In the genomic region with DNA sequence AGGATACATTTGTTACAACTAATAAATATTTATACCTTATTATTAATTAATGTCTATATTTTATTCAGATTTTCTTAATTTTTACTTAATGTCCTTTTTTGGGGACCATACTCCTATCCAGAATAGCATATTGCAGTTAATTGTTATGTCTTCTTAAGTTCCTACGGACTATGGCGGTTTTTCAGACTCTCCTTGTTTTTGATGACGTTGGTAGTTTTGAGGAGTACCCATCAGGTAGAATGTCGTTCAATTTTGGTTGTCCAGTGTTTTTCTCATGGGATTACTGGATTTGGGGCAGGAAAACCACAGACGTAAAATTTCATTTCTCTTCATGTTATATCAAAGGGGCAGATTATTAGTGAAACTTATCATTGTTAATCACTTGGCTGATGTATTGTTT, we compare ENCODE assay signal across 30 cellular contexts.
DNase-seq lines count a peak whose midpoint lies in the region; ATAC-seq, FAIRE-seq and TF ChIP-seq lines count a peak whose summit lies in the region.
"Had no signal": no experiment of that assay in that cellular context is flagged by ENCODE, and none has a peak within 500 bp of the region (broad histone marks: within the 10 kb centered on the region; RNA-seq: fewer than 3 reads in every experiment).

No MANE protein-coding gene starts in this region.

- H3K9me3 ChIP-seq in HepG2 (ENCODE audit: low read length) (no peaks in the 10 kb centered on the region), right lobe of liver (no peaks in the 10 kb centered on the region), A549 (no peaks in the 10 kb centered on the region), IMR-90 (ENCODE audit: control insufficient read depth, insufficient read depth, low read length) (no peaks in the 10 kb centered on the region)
- H3K9me3 ChIP-seq: BE2C; BLaER1; BLaER1 treated with 17β-estradiol and CSF1 and Interleukin-3, amounts not matched to agents 10 nM and 100 nM; Caco-2 had no signal

- intact Hi-C loops in HepG2 (cut with micrococcal nuclease; ENCODE audit: unreplicated experiment): no loop called here
- intact Hi-C loops in right lobe of liver (cut with DNase I): no loop called here
- intact Hi-C loops in IMR-90 (cut with micrococcal nuclease): no loop called here

- CTCF ChIA-PET in HepG2 (lab: Yijun Ruan, JAX; ENCODE audit: low intra/inter-chr PET ratio, low total read pairs): no interaction called here
- CTCF ChIA-PET in A549 (lab: Yijun Ruan, JAX): no interaction called here
- CTCF ChIA-PET in IMR-90 (lab: Yijun Ruan, JAX): interaction anchor here (0.6 kb wide), 1 partner anchor 1138 kb away, joined by 4 read pairs; no protein-coding TSS in a partner anchor

- no peak overlapping the region for H3K4ac ChIP-seq in IMR-90 (ENCODE audit: low read depth, low read length)

- H3K9ac ChIP-seq in HepG2 (ENCODE audit: insufficient read depth, low read depth, low read length) (no peak overlapping the region), IMR-90 (ENCODE audit: low read depth, low read length) (no peak overlapping the region)
- H3K9ac ChIP-seq: BLaER1; BLaER1 treated with 17β-estradiol and CSF1 and Interleukin-3, amounts not matched to agents 10 nM and 100 nM had no signal

- H3K4me3 ChIP-seq in HepG2 (replicated peaks in 1 of 3; ENCODE audit: insufficient read depth in 1 of 3, low read depth in 2 of 3, low read length in 3 of 3): no peak overlapping the region
- no peak overlapping the region for H3K4me3 ChIP-seq in right lobe of liver
- H3K4me3 ChIP-seq in A549: no peak overlapping the region
- H3K4me3 ChIP-seq in IMR-90 (ENCODE audit: insufficient read depth, low read depth, low read length): no peak overlapping the region
- H3K4me3 ChIP-seq: BLaER1; BLaER1 treated with 17β-estradiol and CSF1 and Interleukin-3, amounts not matched to agents 10 nM and 100 nM had no signal

- no peak overlapping the region for H3K56ac ChIP-seq in IMR-90 (ENCODE audit: extremely low read depth, insufficient read depth, low read length)

- H3K36me3 ChIP-seq in HepG2 (replicated peaks in 1 of 2; ENCODE audit: control insufficient read depth in 1 of 2, insufficient read depth in 2 of 2, low read length in 2 of 2): no peaks in the 10 kb centered on the region
- H3K36me3 ChIP-seq in right lobe of liver: no peaks in the 10 kb centered on the region
- no peaks in the 10 kb centered on the region for H3K36me3 ChIP-seq in IMR-90 (ENCODE audit: control insufficient read depth, insufficient read depth, low read length)
- H3K36me3 ChIP-seq: BE2C; BLaER1; BLaER1 treated with 17β-estradiol and CSF1 and Interleukin-3, amounts not matched to agents 10 nM and 100 nM had no signal

- WGBS in HepG2 (ENCODE audit: low lambda C conversion rate): 28% methylated on average over 5 of the region's 5 CpGs
- WGBS in right lobe of liver (ENCODE audit: insufficient coverage, low coverage, low lambda C conversion rate, missing lambda C conversion rate): 66% methylated on average over 5 of the region's 5 CpGs
- WGBS in A549 (ENCODE audit: missing lambda C conversion rate): 7% methylated on average over 5 of the region's 5 CpGs
- WGBS in IMR-90 (ENCODE audit: extremely low coverage in 2 of 2, insufficient read length in 1 of 2), 2 experiments: no CpG with 5 or more reads among the region's 5 CpGs

- in situ Hi-C loops in HepG2 (cut with HindIII; ENCODE audit: extremely low pct_ligation_motif_present, low pct_unique_long_range_greater_than_20kb) (no loop called here), IMR-90 (cut with MboI; ENCODE audit: low sequenced_read_pairs) (no loop called here)

- TF ChIP-seq POLR2A in HepG2 (IDR thresholded peaks at IDR 0.05; ENCODE audit: insufficient read depth in 1 of 2, low read depth in 2 of 2, low read length in 2 of 2): no peak
- no peak for TF ChIP-seq POLR2A in right lobe of liver (IDR thresholded peaks at IDR 0.05)
- no peak for TF ChIP-seq POLR2A in A549 (IDR thresholded peaks at IDR 0.05; ENCODE audit: low read length)
- no peak for TF ChIP-seq POLR2A in IMR-90 (IDR thresholded peaks at IDR 0.05; ENCODE audit: low read depth, low read length)

- H4K8ac ChIP-seq in IMR-90 (ENCODE audit: low read depth in 2 of 2, low read length in 2 of 2): no peak overlapping the region

- H3K27ac ChIP-seq in HepG2 (ENCODE audit: extremely low read length, insufficient read depth, low read length): no peak overlapping the region
- H3K27ac ChIP-seq in right lobe of liver: no peak overlapping the region
- H3K27ac ChIP-seq in A549: no peak overlapping the region
- no peak overlapping the region for H3K27ac ChIP-seq in IMR-90 (ENCODE audit: insufficient read depth, low read length)
- H3K27ac ChIP-seq: 22Rv1; BLaER1; BLaER1 treated with 17β-estradiol and CSF1 and Interleukin-3, amounts not matched to agents 10 nM and 100 nM; C4-2B had no signal

- no peak overlapping the region for H2BK20ac ChIP-seq in IMR-90 (ENCODE audit: low read depth, low read length)

- H3K14ac ChIP-seq in IMR-90 (replicated peaks; ENCODE audit: low read depth, low read length): no peak overlapping the region

- TF ChIP-seq EP300 in HepG2 (IDR thresholded peaks at IDR 0.05; ENCODE audit: low read depth in 2 of 2, low read length in 2 of 2) (no peak), HepG2 (CRISPR knock-in tag; IDR thresholded peaks at IDR 0.05; ENCODE audit: borderline replicate concordance) (no peak), A549 (IDR thresholded peaks at IDR 0.05) (no peak)

- no peak overlapping the region for H2BK5ac ChIP-seq in IMR-90 (ENCODE audit: low read depth, low read length, poor library complexity, severe bottlenecking)

- POLR2A ChIA-PET in HepG2 (lab: Yijun Ruan, JAX): no interaction called here
- POLR2A ChIA-PET in A549 (lab: Yijun Ruan, JAX): no interaction called here
- POLR2A ChIA-PET in IMR-90 (lab: Charles Lee; ENCODE audit: unreplicated experiment): no interaction called here

- no peak overlapping the region for H2BK120ac ChIP-seq in IMR-90 (ENCODE audit: low read depth, low read length)

- H4K5ac ChIP-seq in IMR-90 (ENCODE audit: low read depth, low read length): no peak overlapping the region

- H2BK15ac ChIP-seq in IMR-90 (ENCODE audit: low read depth, low read length): no peak overlapping the region

- H4K91ac ChIP-seq in IMR-90 (ENCODE audit: insufficient read depth, low read depth, low read length): no peak overlapping the region

- dilution Hi-C loops in IMR-90 (cut with HindIII; ENCODE audit: low sequenced_read_pairs, unreplicated experiment): no loop called here

- H2AK9ac ChIP-seq in IMR-90 (replicated peaks; ENCODE audit: low read depth, low read length, poor library complexity): no peak overlapping the region

- H3K9me1 ChIP-seq in IMR-90 (ENCODE audit: insufficient read depth, low read length): no peaks in the 10 kb centered on the region

- ATAC-seq in HepG2 (no peak), right lobe of liver (no peak), A549 (no peak), IMR-90 (ENCODE audit: low read depth) (no peak), HG03520 (IDR thresholded peaks at IDR 0.05; ENCODE audit: unreplicated experiment) (no peak)
- ATAC-seq: CD8-positive, alpha-beta T cell had no signal

- H3K79me2 ChIP-seq in HepG2 (ENCODE audit: insufficient read depth, low read length): no peaks in the 10 kb centered on the region

- FAIRE-seq in HepG2 (lab: Jason Lieb, UNC) (no peak), A549 (lab: Jason Lieb, UNC) (no peak), HTR-8/SVneo (lab: Jason Lieb, UNC) (no peak)
- FAIRE-seq: D721Med had no signal

- no peak overlapping the region for H2AK5ac ChIP-seq in IMR-90 (ENCODE audit: low read depth, low read length)

- no peak for TF ChIP-seq RAD21 in HepG2 (CRISPR knock-in tag; IDR thresholded peaks at IDR 0.05)
- TF ChIP-seq RAD21 in A549 (conservative IDR thresholded peaks at IDR 0.05 in 1 of 2, IDR thresholded peaks at IDR 0.05 in 1 of 2): no peak
- no peak for TF ChIP-seq RAD21 in IMR-90 (IDR thresholded peaks at IDR 0.05; ENCODE audit: low read length)

- H3K27me3 ChIP-seq in HepG2 (ENCODE audit: control insufficient read depth in 1 of 2, insufficient read depth in 2 of 2, low read length in 2 of 2) (no peaks in the 10 kb centered on the region), right lobe of liver (no peaks in the 10 kb centered on the region), IMR-90 (ENCODE audit: control insufficient read depth, insufficient read depth, low read length) (no peaks in the 10 kb centered on the region)
- H3K27me3 ChIP-seq: BE2C; BLaER1; BLaER1 treated with 17β-estradiol and CSF1 and Interleukin-3, amounts not matched to agents 10 nM and 100 nM had no signal

- no peak for TF ChIP-seq CTCF in HepG2 (CRISPR knock-in tag; IDR thresholded peaks at IDR 0.05)
- TF ChIP-seq CTCF in right lobe of liver (IDR thresholded peaks at IDR 0.05): no peak
- no peak for TF ChIP-seq CTCF in A549 (IDR thresholded peaks at IDR 0.05)
- TF ChIP-seq CTCF in IMR-90 (conservative IDR thresholded peaks at IDR 0.05; ENCODE audit: low read depth, low read length): no peak

- H2AFZ ChIP-seq in HepG2 (ENCODE audit: low read length) (no peak overlapping the region), IMR-90 (replicated peaks; ENCODE audit: low read length, poor library complexity) (no peak overlapping the region)

- no TSS peak for BruUV-seq in HepG2 (replicated peaks; lab: Mats Ljungman, UMichigan)
- no TSS peak for BruUV-seq in IMR-90 (replicated peaks; lab: Mats Ljungman, UMichigan)

- H3K4me2 ChIP-seq in HepG2 (ENCODE audit: low read depth, low read length): no peak overlapping the region
- H3K4me2 ChIP-seq in A549: no peak overlapping the region
- H3K4me2 ChIP-seq in IMR-90 (ENCODE audit: low read depth, low read length): no peak overlapping the region
- H3K4me2 ChIP-seq: BLaER1; BLaER1 treated with 17β-estradiol and CSF1 and Interleukin-3, amounts not matched to agents 10 nM and 100 nM had no signal

- H3K79me1 ChIP-seq in IMR-90 (ENCODE audit: low read depth in 1 of 2, low read length in 2 of 2): no peaks in the 10 kb centered on the region

- H4K20me1 ChIP-seq in HepG2 (ENCODE audit: insufficient read depth, low read length) (no peaks in the 10 kb centered on the region), IMR-90 (ENCODE audit: insufficient read depth, low read length) (no peaks in the 10 kb centered on the region)
- H4K20me1 ChIP-seq: BLaER1; BLaER1 treated with 17β-estradiol and CSF1 and Interleukin-3, amounts not matched to agents 10 nM and 100 nM had no signal

- H3K23ac ChIP-seq in IMR-90 (ENCODE audit: low read depth, low read length): no peak overlapping the region

- no peak overlapping the region for H3K18ac ChIP-seq in IMR-90 (ENCODE audit: low read depth, low read length)

- H3K4me1 ChIP-seq in HepG2 (ENCODE audit: insufficient read depth, low read length): no peaks in the 10 kb centered on the region
- no peaks in the 10 kb centered on the region for H3K4me1 ChIP-seq in right lobe of liver
- no peaks in the 10 kb centered on the region for H3K4me1 ChIP-seq in A549
- H3K4me1 ChIP-seq in IMR-90 (ENCODE audit: control insufficient read depth, insufficient read depth, low read length): no peaks in the 10 kb centered on the region
- H3K4me1 ChIP-seq: BE2C; BLaER1; BLaER1 treated with 17β-estradiol and CSF1 and Interleukin-3, amounts not matched to agents 10 nM and 100 nM; Caco-2 had no signal

- DNase-seq in HepG2 (ENCODE audit: low spot score) (no peak), right lobe of liver (no peak), A549 (ENCODE audit: low read depth in 1 of 2, low spot score in 1 of 2) (no peak), IMR-90 (no peak), HTR-8/SVneo (ENCODE audit: insufficient read length, low spot score) (no peak)
- DNase-seq: 8988T; ACHN; AML-193; BE2C; C1 segment of cervical spinal cord; Caco-2; Calu3; CD4-positive, alpha-beta memory T cell; CD4-positive, alpha-beta T cell; CD4-positive, CD25-positive, alpha-beta regulatory T cell; CD8-positive, alpha-beta memory T cell; CD8-positive, alpha-beta T cell; COR-L47; DMS 273 treated with DMSO at 0.1 percent for 48 hours; DMS153; DMS79; DMS79 treated with DMSO at 0.1 percent for 48 hours; DND-41; EL had no signal
